Comparison of ENCODE assay signal across 8 cellular contexts in the genomic region with DNA sequence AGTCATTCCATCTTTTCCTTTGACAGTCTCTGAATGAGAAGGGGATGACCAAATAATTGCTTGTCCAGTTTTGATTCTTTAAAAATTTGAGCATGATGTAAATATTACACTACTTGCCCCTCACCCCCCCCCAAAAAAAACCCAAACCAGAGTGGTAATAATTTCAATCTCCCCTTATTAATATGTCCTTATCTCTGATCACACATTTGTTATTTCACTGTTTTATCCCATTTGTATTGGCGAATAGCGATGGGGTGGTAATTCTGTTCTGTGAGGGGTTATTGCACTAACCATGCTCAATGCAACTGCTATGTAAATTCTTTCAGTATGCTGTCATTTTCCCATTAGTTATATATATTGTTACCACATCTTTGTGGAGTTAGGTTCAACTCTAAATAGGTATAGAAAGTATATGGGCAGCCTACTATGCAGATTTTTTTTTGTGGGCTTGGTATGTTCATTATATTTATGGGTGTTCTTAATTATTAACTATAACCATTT. TPM values are rescaled to one million over a fixed set of nuclear protein-coding genes. Genes with fewer than 3 reads are reported as not detected.
A peak's percentile ranks its signal among the peaks of the same experiment; 100 is the strongest.
DNase-seq lines count a peak whose midpoint lies in the region; ATAC-seq and TF ChIP-seq lines count a peak whose summit lies in the region.

No MANE protein-coding gene starts in this region.

- H3K4me3 Mint-ChIP-seq in activated T-cell treated with anti-CD3 and anti-CD28 coated beads, Interleukin-2, amount 50 U/mL, for 24 hours: peak overlapping the region; percentile 87

- intact Hi-C loops in adrenal gland (cut with DNase I): no loop called here

- H3K4me1 ChIP-seq in adrenal gland (replicated peaks in 1 of 2): peaks cover 6 to 35% of the 10 kb centered on the region in 2 donors
- peaks cover 9% of the 10 kb centered on the region for H3K4me1 ChIP-seq in thymus (ENCODE audit: control insufficient read depth, insufficient read depth, low read length)

- TF ChIP-seq CTCF in adrenal gland (IDR thresholded peaks at IDR 0.05): no peak
- no peak for TF ChIP-seq CTCF in kidney epithelial cell (IDR thresholded peaks at IDR 0.05; ENCODE audit: insufficient read depth, low read length, poor library complexity, severe bottlenecking)

- DNase-seq in activated T-cell treated with anti-CD3 and anti-CD28 coated beads, Interleukin-2, amount 50 U/mL, for 24 hours: no peak
- DNase-seq in activated T-cell treated with anti-CD3 and anti-CD28 coated beads, Interleukin-2, amount 50 U/mL, for 48 hours: no peak
- DNase-seq in adrenal gland: no peak
- DNase-seq in kidney epithelial cell (ENCODE audit: low read depth): no peak
- no peak for DNase-seq in UCSD-AML1 (lab: John Stamatoyannopoulos, UW; ENCODE audit: unreplicated experiment)

- H3K36me3 Mint-ChIP-seq in activated T-cell treated with anti-CD3 and anti-CD28 coated beads, Interleukin-2, amount 50 U/mL, for 24 hours (ENCODE audit: low read depth): no peaks in the 10 kb centered on the region

- H3K27ac Mint-ChIP-seq in activated T-cell treated with anti-CD3 and anti-CD28 coated beads, Interleukin-2, amount 50 U/mL, for 24 hours: peak overlapping the region; percentile 77

- H3K27me3 Mint-ChIP-seq in activated T-cell treated with anti-CD3 and anti-CD28 coated beads, Interleukin-2, amount 50 U/mL, for 24 hours: peaks cover 3% of the 10 kb centered on the region

- no peak for TF ChIP-seq POLR2A in adrenal gland (IDR thresholded peaks at IDR 0.05)

- ATAC-seq in GM21515 (IDR thresholded peaks at IDR 0.05; ENCODE audit: unreplicated experiment) (no peak), HG03432 (IDR thresholded peaks at IDR 0.05; ENCODE audit: unreplicated experiment) (no peak)

- H3K27me3 ChIP-seq in adrenal gland: no peaks in the 10 kb centered on the region
- H3K27me3 ChIP-seq in kidney epithelial cell (ENCODE audit: control insufficient read depth, insufficient read depth, low read length): no peaks in the 10 kb centered on the region
- no peaks in the 10 kb centered on the region for H3K27me3 ChIP-seq in thymus (ENCODE audit: control insufficient read depth, insufficient read depth)

- H3K36me3 ChIP-seq in adrenal gland (replicated peaks in 1 of 2) (no peaks in the 10 kb centered on the region), kidney epithelial cell (ENCODE audit: control insufficient read depth, insufficient read depth, low read length) (no peaks in the 10 kb centered on the region), thymus (ENCODE audit: control insufficient read depth, insufficient read depth) (no peaks in the 10 kb centered on the region)

- 16 to 45% (median 29%) methylated on average over 2 of the region's 2 CpGs for WGBS in adrenal gland, 4 donors
- WGBS in thymus: 13% methylated on average over 2 of the region's 2 CpGs

- no peaks in the 10 kb centered on the region for H3K9me3 Mint-ChIP-seq in activated T-cell treated with anti-CD3 and anti-CD28 coated beads, Interleukin-2, amount 50 U/mL, for 24 hours

- H3K9me3 ChIP-seq in adrenal gland (replicated peaks in 1 of 3) (no peaks in the 10 kb centered on the region), thymus (ENCODE audit: control insufficient read depth) (no peaks in the 10 kb centered on the region)

- H3K27ac ChIP-seq in adrenal gland (peak overlapping the region in 2 of 5 donors; percentile 91 to 92), thymus (ENCODE audit: low read depth) (no peak overlapping the region)

- H3K4me3 ChIP-seq in adrenal gland (peak overlapping the region in 3 of 4 donors; percentile 78 to 99 (median 83)), kidney epithelial cell (ENCODE audit: low read depth, low read length) (peak overlapping the region; percentile 95), thymus (ENCODE audit: low read length) (peak overlapping the region; percentile 94)

- peaks cover 23% of the 10 kb centered on the region for H3K4me1 Mint-ChIP-seq in activated T-cell treated with anti-CD3 and anti-CD28 coated beads, Interleukin-2, amount 50 U/mL, for 24 hours (ENCODE audit: low read depth)

RNA-seq across cellular contexts. Expression of a gene that starts 1.1 kb away (rescaled TPM):
- total RNA-seq in adrenal gland (10 to 100 TPM; 10.0 to 29.2 (median 19.1) TPM), kidney epithelial cell (26.2 and 30.0 TPM in 2 replicates)
- polyA plus RNA-seq in adrenal gland (100 to 1,000 TPM in 1 of 3 donors, 10 to 100 TPM in 2; 19.3 to 225 (median 50.1) TPM), thymus (95.5 TPM)

RNA-seq across cellular contexts. Expression of a gene that starts 36.3 kb away (rescaled TPM):
- total RNA-seq in adrenal gland (10 to 100 TPM in 5 of 8 donors, 1 to 10 TPM in 2, under 1 TPM in 1; 0.68 to 39.3 (median 13.8) TPM), kidney epithelial cell (2.8 and 15.8 TPM in 2 replicates)
- polyA plus RNA-seq in adrenal gland (10 to 100 TPM; 16.5 to 65.3 (median 22.8) TPM), thymus (6.7 TPM)
